8 cellular contexts compared by ENCODE assay signal in genomic region chr19:57527136-57527881, GRCh38. TPM values are rescaled to one million over a fixed set of nuclear protein-coding genes. Genes with fewer than 3 reads are reported as not detected.
DNase-seq lines count a peak whose midpoint lies in the region; ATAC-seq and TF ChIP-seq lines count a peak whose summit lies in the region.

ZNF549 (plus strand) TSS chr19:57527356; CDS start chr19:57527574, 218 bp downstream.

- peak; percentile 99 for ATAC-seq in HG02763 (IDR thresholded peaks at IDR 0.05; ENCODE audit: unreplicated experiment)
- ATAC-seq in aorta (ENCODE audit: low FRiP score): peak; percentile 99

- TF ChIP-seq CTCF in GM12875 (IDR thresholded peaks at IDR 0.05; ENCODE audit: borderline replicate concordance, insufficient read depth, low read depth, low read length): no peak

- H3K4me1 ChIP-seq in aorta (ENCODE audit: control insufficient read depth in 1 of 2, insufficient read depth in 2 of 2, low read length in 2 of 2): no peaks in the 10 kb centered on the region

- DNase-seq in NCI-H146 treated with DMSO at 0.1 percent for 48 hours (lab: John Stamatoyannopoulos, UW; ENCODE audit: unreplicated experiment) (peak; percentile 84), T-helper 22 cell (ENCODE audit: low read depth) (peak; percentile 78), astrocyte of the hippocampus (ENCODE audit: low read depth, low spot score) (peak; percentile 97), hypothalamus (lab: John Stamatoyannopoulos, UW) (peak; percentile 11 to 85 (median 71)), renal cortical epithelial cell (ENCODE audit: low read depth) (peak; percentile 83), aorta (peak; percentile 92 to 95)

- 1% methylated on average over 64 of the region's 64 CpGs for WGBS in aorta, 2 donors

- H3K9me3 ChIP-seq in aorta (ENCODE audit: control insufficient read depth, low read length): peaks cover 10% of the 10 kb centered on the region

- no peaks in the 10 kb centered on the region for H3K27me3 ChIP-seq in aorta (ENCODE audit: control insufficient read depth in 1 of 2, insufficient read depth in 2 of 2, low read length in 1 of 2)

- H3K4me3 ChIP-seq in GM12875 (ENCODE audit: low read depth, low read length) (peak within 1 kb of the TSS; percentile 94), aorta (ENCODE audit: low read length in 2 of 2) (peak within 1 kb of the TSS; percentile 48 to 69)

- H3K36me3 ChIP-seq in aorta (ENCODE audit: control insufficient read depth in 1 of 2, insufficient read depth in 2 of 2, low read length in 1 of 2): peaks cover 5 to 6% of the 10 kb centered on the region in 2 donors

- intact Hi-C loops in aorta (cut with DNase I): loop anchor here in 1 of 2 donors (2.0 kb wide), 1 partner anchor 55 kb away; no protein-coding TSS in a partner anchor

- H3K27ac ChIP-seq in aorta (ENCODE audit: low read depth in 1 of 2, low read length in 2 of 2): peak within 1 kb of the TSS in 1 of 2 donors; percentile 25

RNA-seq across cellular contexts. Expression of gene ZNF549, which starts in this region (rescaled TPM):
- total RNA-seq in renal cortical epithelial cell: 7.5 and 9.2 TPM in 2 replicates
- 1 to 10 TPM; 6.2 to 7.6 TPM for total RNA-seq in aorta
- 1 to 10 TPM; 1.1 to 3.8 TPM for polyA plus RNA-seq in aorta
